In the genomic region with DNA sequence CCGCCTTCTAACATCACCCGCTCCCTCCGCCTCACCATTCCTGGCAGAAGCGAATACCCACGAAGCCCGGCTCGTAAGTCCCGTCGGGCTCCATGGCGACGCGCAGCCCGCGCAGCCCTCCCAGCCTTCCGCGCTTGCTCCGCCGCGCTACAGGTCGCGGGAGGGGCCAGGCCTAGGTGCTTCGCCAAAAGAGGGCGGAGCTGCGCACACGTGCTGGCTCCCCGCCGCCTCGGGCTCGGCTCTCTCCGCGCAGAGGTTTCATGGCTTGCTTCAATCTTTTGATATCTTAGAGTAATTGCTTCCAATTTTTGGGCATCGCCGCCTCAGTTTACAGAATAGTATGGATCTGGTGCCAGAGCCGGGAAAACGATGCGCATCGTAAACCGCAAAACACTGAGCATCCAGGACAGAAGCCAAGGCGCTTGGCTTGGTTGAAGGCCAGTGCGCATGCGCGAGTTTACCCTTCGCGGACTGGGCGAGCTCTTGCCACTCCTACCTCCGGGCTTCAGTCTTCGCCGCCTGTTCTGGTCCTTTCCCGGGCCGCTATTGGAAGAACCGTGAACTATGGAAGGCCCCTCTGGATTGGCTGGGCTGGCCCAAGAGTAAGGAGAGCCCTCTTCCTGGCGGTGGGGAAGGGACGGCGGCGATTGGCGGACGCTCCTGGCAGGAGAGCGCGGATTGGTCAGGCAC, we compare ENCODE assay signal across 8 cellular contexts. TPM values are rescaled to one million over a fixed set of nuclear protein-coding genes. Genes with fewer than 3 reads are reported as not detected.
DNase-seq lines count a peak whose midpoint lies in the region; ATAC-seq, FAIRE-seq and TF ChIP-seq lines count a peak whose summit lies in the region.

Gene POLR2I (minus strand): TSS at position 113 of the 690 bp plus-strand sequence. CDS start 19 bp downstream, at position 94.

- H2AK9ac ChIP-seq in IMR-90 (replicated peaks; ENCODE audit: low read depth, low read length, poor library complexity) = peak within 1 kb of the TSS; percentile 99

- H3K56ac ChIP-seq in IMR-90 (ENCODE audit: extremely low read depth, insufficient read depth, low read length) = peak within 1 kb of the TSS; percentile 82

- peak within 1 kb of the TSS; percentile 94 for H3K4me2 ChIP-seq in IMR-90 (ENCODE audit: low read depth, low read length)
- H3K4me2 ChIP-seq in endothelial cell of umbilical vein (ENCODE audit: insufficient read depth, low read length) = peak within 1 kb of the TSS; percentile 68

- H3K79me2 ChIP-seq in endothelial cell of umbilical vein (ENCODE audit: control insufficient read depth, insufficient read depth, low read length) = peaks cover 15% of the 10 kb centered on the region

- peak within 1 kb of the TSS; percentile 96 for H3K4ac ChIP-seq in IMR-90 (ENCODE audit: low read depth, low read length)

- H3K36me3 ChIP-seq in IMR-90 (ENCODE audit: control insufficient read depth, insufficient read depth, low read length) (peaks cover 22% of the 10 kb centered on the region), endothelial cell of umbilical vein (ENCODE audit: control insufficient read depth in 2 of 2, extremely low read depth in 1 of 2, insufficient read depth in 2 of 2, low read length in 2 of 2) (peaks cover 0 to 9% of the 10 kb centered on the region in 2 experiments)

- peak within 1 kb of the TSS; percentile 62 for H3K23ac ChIP-seq in IMR-90 (ENCODE audit: low read depth, low read length)

- DNase-seq in DMS 273 (lab: John Stamatoyannopoulos, UW; ENCODE audit: unreplicated experiment) (peak; percentile 100), IMR-90 (peak; percentile 100), OCI-M1 (lab: John Stamatoyannopoulos, UW) (peak; percentile 100), activated T-cell treated with anti-CD3 and anti-CD28 coated beads for 24 hours (ENCODE audit: low read depth) (peak; percentile 98), endothelial cell of umbilical vein (ENCODE audit: low read depth, low spot score) (peak; percentile 100), middle frontal gyrus (ENCODE audit: extremely low spot score, low spot score) (peak; percentile 99)
- peak; percentile 95 to 98 for DNase-seq in stimulated activated CD8-positive, alpha-beta memory T cell treated with anti-CD3 and anti-CD28 coated beads, Interleukin-2, amount 100 ng/mL, for 48 hours (ENCODE audit: low read depth in 2 of 2)

- peak; percentile 100 for FAIRE-seq in endothelial cell of umbilical vein (lab: Jason Lieb, UNC)

- H3K27ac ChIP-seq in IMR-90 (ENCODE audit: insufficient read depth, low read length) = peak within 1 kb of the TSS; percentile 71
- H3K27ac ChIP-seq in endothelial cell of umbilical vein (ENCODE audit: insufficient read depth, low read depth, low read length) = peak within 1 kb of the TSS; percentile 68

- H3K9me3 ChIP-seq in IMR-90 (ENCODE audit: control insufficient read depth, insufficient read depth, low read length) = no peaks in the 10 kb centered on the region
- H3K9me3 ChIP-seq in endothelial cell of umbilical vein (replicated peaks; ENCODE audit: control insufficient read depth, insufficient read depth, low read length) = no peaks in the 10 kb centered on the region

- ATAC-seq in GM21528 (IDR thresholded peaks at IDR 0.05; ENCODE audit: low FRiP score, unreplicated experiment) (peak; percentile 81), IMR-90 (ENCODE audit: low read depth) (peak; percentile 93)

- H3K79me1 ChIP-seq in IMR-90 (ENCODE audit: low read depth in 1 of 2, low read length in 2 of 2) = peaks cover 27 to 60% of the 10 kb centered on the region in 2 experiments

- peak within 1 kb of the TSS; percentile 40; the same call in 1 of the 2 replicates for H2BK20ac ChIP-seq in IMR-90 (ENCODE audit: low read depth, low read length)

- 0% methylated on average over 22 of the region's 59 CpGs; no CpG with 5 or more reads in 1 of the 2 experiments for WGBS in IMR-90 (ENCODE audit: extremely low coverage in 2 of 2, insufficient read length in 1 of 2), 2 experiments

- peak within 1 kb of the TSS; percentile 100 for H2AFZ ChIP-seq in IMR-90 (replicated peaks; ENCODE audit: low read length, poor library complexity)
- H2AFZ ChIP-seq in endothelial cell of umbilical vein (ENCODE audit: low read depth, low read length) = peak within 1 kb of the TSS; percentile 86

- H2BK5ac ChIP-seq in IMR-90 (ENCODE audit: low read depth, low read length, poor library complexity, severe bottlenecking) = peak within 1 kb of the TSS; percentile 83

- BruUV-seq in IMR-90 (replicated peaks; lab: Mats Ljungman, UMichigan) = no TSS peak
- no TSS peak for BruUV-seq in endothelial cell of umbilical vein (replicated peaks; lab: Mats Ljungman, UMichigan)

- H2BK120ac ChIP-seq in IMR-90 (ENCODE audit: low read depth, low read length) = peak within 1 kb of the TSS; percentile 79

- no peak for TF ChIP-seq CTCF in IMR-90 (conservative IDR thresholded peaks at IDR 0.05; ENCODE audit: low read depth, low read length)
- TF ChIP-seq CTCF in endothelial cell of umbilical vein (IDR thresholded peaks at IDR 0.05; ENCODE audit: extremely low read depth in 1 of 2, insufficient read depth in 1 of 2, low read depth in 1 of 2, low read length in 2 of 2) = no peak

- H3K4me3 ChIP-seq in IMR-90 (ENCODE audit: insufficient read depth, low read depth, low read length) (peak within 1 kb of the TSS; percentile 63), endothelial cell of umbilical vein (replicated peaks in 1 of 3; ENCODE audit: insufficient read depth in 1 of 3, low read depth in 1 of 3, low read length in 3 of 3) (peak within 1 kb of the TSS; percentile 68 to 81 (median 79))

- dilution Hi-C loops in IMR-90 (cut with HindIII; ENCODE audit: low sequenced_read_pairs, unreplicated experiment) (no loop called here), endothelial cell of umbilical vein (cut with MboI; ENCODE audit: extremely low pct_ligation_motif_present, low sequenced_read_pairs) (no loop called here)

- peak within 1 kb of the TSS; percentile 65; the same call in 1 of the 2 replicates for H2AK5ac ChIP-seq in IMR-90 (ENCODE audit: low read depth, low read length)

- POLR2A ChIA-PET in IMR-90 (lab: Charles Lee; ENCODE audit: unreplicated experiment) = no interaction called here
- POLR2A ChIA-PET in endothelial cell of umbilical vein (lab: Charles Lee) = interaction anchor here (0.6 to 1.0 kb wide), 5 partner anchors 12 to 102 kb away, joined by 3 to 6 read pairs (median 3); no protein-coding TSS in a partner anchor

- H3K9me1 ChIP-seq in IMR-90 (ENCODE audit: insufficient read depth, low read length) (0 out of 2 replicates have a peak, but pooled peaks cover 6% of the 10 kb centered on the region), endothelial cell of umbilical vein (replicated peaks; ENCODE audit: control insufficient read depth, extremely low read depth, insufficient read depth, low read length) (no peaks in the 10 kb centered on the region)

- H3K4me1 ChIP-seq in IMR-90 (ENCODE audit: control insufficient read depth, insufficient read depth, low read length) (peaks cover 7% of the 10 kb centered on the region), endothelial cell of umbilical vein (ENCODE audit: control insufficient read depth, extremely low read depth, insufficient read depth, low read length) (peaks cover 15% of the 10 kb centered on the region)

- H4K8ac ChIP-seq in IMR-90 (ENCODE audit: low read depth in 2 of 2, low read length in 2 of 2) = peak within 1 kb of the TSS; percentile 48 to 97

- H4K20me1 ChIP-seq in IMR-90 (ENCODE audit: insufficient read depth, low read length) (peaks cover 10% of the 10 kb centered on the region), endothelial cell of umbilical vein (replicated peaks; ENCODE audit: control insufficient read depth, extremely low read depth, insufficient read depth, low read length) (no peaks in the 10 kb centered on the region)

- intact Hi-C loops in IMR-90 (cut with micrococcal nuclease) (loop anchor here (2.0 kb wide), 2 partner anchors 26 to 54 kb away; partner anchors contain the start of gene CAPNS1), endothelial cell of umbilical vein (cut with micrococcal nuclease) (loop anchor here (1.0 kb wide), 8 partner anchors 12 to 184 kb away; partner anchors contain the start of genes ALKBH6, CAPNS1, THAP8 and WDR62)

- CTCF ChIA-PET in IMR-90 (lab: Yijun Ruan, JAX) (interaction anchor here (2.3 to 3.5 kb wide), 2 partner anchors 13 to 54 kb away, joined by 6 to 14 read pairs; no protein-coding TSS in a partner anchor), endothelial cell of umbilical vein (lab: Charles Lee) (interaction anchor here (0.6 to 3.6 kb wide), 7 partner anchors 13 to 59 kb away, joined by 3 to 32 read pairs (median 5); no protein-coding TSS in a partner anchor)

- TF ChIP-seq POLR2A in IMR-90 (IDR thresholded peaks at IDR 0.05; ENCODE audit: low read depth, low read length) = peak; percentile 43
- TF ChIP-seq POLR2A in endothelial cell of umbilical vein (IDR thresholded peaks at IDR 0.05; ENCODE audit: low read depth, low read length) = peak; percentile 59

- no peak for TF ChIP-seq RAD21 in IMR-90 (IDR thresholded peaks at IDR 0.05; ENCODE audit: low read length)

- peak within 1 kb of the TSS; percentile 35; the same call in 1 of the 2 replicates for H3K18ac ChIP-seq in IMR-90 (ENCODE audit: low read depth, low read length)

- in situ Hi-C loops in IMR-90 (cut with MboI; ENCODE audit: low sequenced_read_pairs) = no loop called here

- peak within 1 kb of the TSS; percentile 84 for H4K91ac ChIP-seq in IMR-90 (ENCODE audit: insufficient read depth, low read depth, low read length)

- H3K9ac ChIP-seq in IMR-90 (ENCODE audit: low read depth, low read length) = peak within 1 kb of the TSS; percentile 83
- peak within 1 kb of the TSS; percentile 71 for H3K9ac ChIP-seq in endothelial cell of umbilical vein (replicated peaks; ENCODE audit: extremely low read depth, insufficient read depth, low read length)

- peak within 1 kb of the TSS; percentile 65 for H4K5ac ChIP-seq in IMR-90 (ENCODE audit: low read depth, low read length)

- H2BK15ac ChIP-seq in IMR-90 (ENCODE audit: low read depth, low read length) = peak within 1 kb of the TSS; percentile 76; the same call in 2 of the 3 replicates

- H3K27me3 ChIP-seq in IMR-90 (ENCODE audit: control insufficient read depth, insufficient read depth, low read length) = no peaks in the 10 kb centered on the region
- H3K27me3 ChIP-seq in endothelial cell of umbilical vein (ENCODE audit: control insufficient read depth in 2 of 2, insufficient read depth in 2 of 2, low read length in 2 of 2) = no peaks in the 10 kb centered on the region

- peak within 1 kb of the TSS; percentile 88 for H3K14ac ChIP-seq in IMR-90 (replicated peaks; ENCODE audit: low read depth, low read length)

RNA-seq across cellular contexts. Expression of gene POLR2I, which starts in this region (rescaled TPM):
- total RNA-seq in IMR-90 (2012; rRNA removed) (35.8 and 48.3 TPM in 2 replicates), endothelial cell of umbilical vein (63.3 and 64.8 TPM in 2 replicates)
- polyA plus RNA-seq in IMR-90 (2012; rRNA removed) (59.7 and 105 TPM in 2 replicates), endothelial cell of umbilical vein (53.0 and 89.7 TPM in 2 replicates)
- 63.5 and 75.8 TPM in 2 replicates for polyA plus RNA-seq in IMR-90 (2012; cell fraction: cytosol; rRNA removed)
- polyA plus RNA-seq in IMR-90 (2012; cell fraction: nucleus; rRNA removed; ENCODE audit: low replicate concordance) = 19.1 and 24.4 TPM in 2 replicates
- polyA plus RNA-seq in endothelial cell of umbilical vein (2011; cell fraction: cytosol; rRNA removed) = 48.2 and 76.5 TPM in 2 replicates
- polyA plus RNA-seq in endothelial cell of umbilical vein (2011; cell fraction: nucleus; rRNA removed) = 21.2 and 24.8 TPM in 2 replicates
- 118 and 122 TPM in 2 replicates for polyA plus RNA-seq in endothelial cell of umbilical vein (2012)
- polyA minus RNA-seq in endothelial cell of umbilical vein = 92.3 and 118 TPM in 2 replicates
- 159 TPM for polyA minus RNA-seq in endothelial cell of umbilical vein (2011; cell fraction: cytosol; rRNA and poly(A)+ RNA removed)
- 22.9 and 27.1 TPM in 2 replicates for polyA minus RNA-seq in endothelial cell of umbilical vein (2011; cell fraction: nucleus; rRNA and poly(A)+ RNA removed)

Comparison
In these comparisons a context has a peak if more than half of its experiments do, and no peak if none do; other contexts are left out.
1. Peak in every context shown above with its lines: DNase-seq, ATAC-seq, H3K4me3 ChIP-seq and H3K27ac ChIP-seq.